Comparison of ENCODE assay signal across 25 cellular contexts in genomic region chr20:44698351-44698750, GRCh38. TPM values are rescaled to one million over a fixed set of nuclear protein-coding genes. Genes with fewer than 3 reads are reported as not detected.
"Had no signal": no experiment of that assay in that cellular context is flagged by ENCODE, and none has a peak within 500 bp of the region (broad histone marks: within the 10 kb centered on the region; RNA-seq: fewer than 3 reads in every experiment).

No MANE protein-coding gene starts in this region.

- H3K79me2 ChIP-seq: hepatocyte, parathyroid adenoma had no signal

- H3K9me3 ChIP-seq: breast epithelium, left ventricle myocardium inferior, neutrophil, uterus had no signal

- H2AFZ ChIP-seq: hepatocyte, parathyroid adenoma had no signal

- H3K9me3 Mint-ChIP-seq: activated B cell treated with CpG ODN at 0.5 μM for 24 hours; activated naive CD8-positive, alpha-beta T cell treated with anti-CD3 and anti-CD28 coated beads for 36 hours; activated T-cell treated with anti-CD3 and anti-CD28 coated beads, Interleukin-2, amount 50 U/mL, for 24 hours; activated T-helper 17 cell treated with anti-CD3 and anti-CD28 coated beads, Interleukin-2, amount 50 U/mL, for 72 hours; central memory CD8-positive, alpha-beta T cell; mesothelial cell of epicardium; natural killer cell treated with Interleukin-12 subunit alpha and Interleukin-12 subunit beta and Interleukin-15 and Interleukin-18, amount 100 ng/mL, for 72 hours had no signal

- H3K27ac Mint-ChIP-seq: activated B cell treated with CpG ODN at 0.5 μM for 24 hours; activated CD4-positive, alpha-beta T cell treated with anti-CD3 and anti-CD28 coated beads for 36 hours; activated naive CD8-positive, alpha-beta T cell treated with anti-CD3 and anti-CD28 coated beads for 36 hours; activated T-cell treated with anti-CD3 and anti-CD28 coated beads, Interleukin-2, amount 50 U/mL, for 24 hours; activated T-helper 17 cell treated with anti-CD3 and anti-CD28 coated beads, Interleukin-2, amount 50 U/mL, for 72 hours; mesothelial cell of epicardium; natural killer cell treated with Interleukin-12 subunit alpha and Interleukin-12 subunit beta and Interleukin-15 and Interleukin-18, amount 100 ng/mL, for 72 hours had no signal

- H3K4me1 Mint-ChIP-seq: activated T-helper 17 cell treated with anti-CD3 and anti-CD28 coated beads, Interleukin-2, amount 50 U/mL, for 72 hours; central memory CD8-positive, alpha-beta T cell had no signal

- H3K36me3 Mint-ChIP-seq: activated naive CD8-positive, alpha-beta T cell treated with anti-CD3 and anti-CD28 coated beads for 36 hours; mesothelial cell of epicardium; natural killer cell treated with Interleukin-12 subunit alpha and Interleukin-12 subunit beta and Interleukin-15 and Interleukin-18, amount 100 ng/mL, for 72 hours had no signal

- H3K4me1 ChIP-seq: foreskin keratinocyte had no signal

- DNase-seq: activated B cell treated with CpG ODN at 0.5 μM for 24 hours; activated CD4-positive, alpha-beta T cell treated with anti-CD3 and anti-CD28 coated beads for 36 hours; activated CD4-positive, alpha-beta T cell treated with anti-CD3 and anti-CD28 coated beads, Interleukin-2, amount 50 U/mL, for 4 hours; activated CD8-positive, alpha-beta memory T cell treated with anti-CD3 and anti-CD28 coated beads for 24 hours; activated CD8-positive, alpha-beta memory T cell treated with anti-CD3 and anti-CD28 coated beads, Interleukin-2, amount 50 U/mL, for 4 hours; activated naive CD8-positive, alpha-beta T cell treated with anti-CD3 and anti-CD28 coated beads for 36 hours; activated T-cell treated with anti-CD3 and anti-CD28 coated beads, Interleukin-2, amount 50 U/mL, for 24 hours; foreskin keratinocyte; kidney glomerular epithelial cell; left ventricle myocardium inferior; stimulated activated CD4-positive, alpha-beta T cell treated with anti-CD3 and anti-CD28 coated beads, Interleukin-4, amount 100 ng/mL, for 24 hours; stimulated activated naive CD8-positive, alpha-beta T cell treated with anti-CD3 and anti-CD28 coated beads, Interleukin-15, Interleukin-2, amounts not matched to agents 100 U/mL and 50 U/mL, for 24 hours; uterus had no signal

- H3K27ac ChIP-seq: foreskin keratinocyte, hepatocyte, left ventricle myocardium inferior, neutrophil, parathyroid adenoma, uterus had no signal

- H3K4me2 ChIP-seq: hepatocyte had no signal

- H3K36me3 ChIP-seq: breast epithelium, left ventricle myocardium inferior, neutrophil, uterus had no signal

- H3K27me3 Mint-ChIP-seq: activated CD4-positive, alpha-beta T cell treated with anti-CD3 and anti-CD28 coated beads for 36 hours; activated naive CD8-positive, alpha-beta T cell treated with anti-CD3 and anti-CD28 coated beads for 36 hours; activated T-cell treated with anti-CD3 and anti-CD28 coated beads, Interleukin-2, amount 50 U/mL, for 24 hours; central memory CD8-positive, alpha-beta T cell had no signal

- H3K27me3 ChIP-seq: breast epithelium, hepatocyte, uterus had no signal

- H3K4me3 Mint-ChIP-seq: activated B cell treated with CpG ODN at 0.5 μM for 24 hours; activated CD4-positive, alpha-beta T cell treated with anti-CD3 and anti-CD28 coated beads for 36 hours; activated naive CD8-positive, alpha-beta T cell treated with anti-CD3 and anti-CD28 coated beads for 36 hours; activated T-cell treated with anti-CD3 and anti-CD28 coated beads, Interleukin-2, amount 50 U/mL, for 24 hours; activated T-helper 17 cell treated with anti-CD3 and anti-CD28 coated beads, Interleukin-2, amount 50 U/mL, for 72 hours; central memory CD8-positive, alpha-beta T cell; mesothelial cell of epicardium; natural killer cell treated with Interleukin-12 subunit alpha and Interleukin-12 subunit beta and Interleukin-15 and Interleukin-18, amount 100 ng/mL, for 72 hours had no signal

- H3K4me3 ChIP-seq: breast epithelium, hepatocyte, left ventricle myocardium inferior, uterus had no signal

- H3K9ac ChIP-seq: parathyroid adenoma had no signal

RNA-seq across cellular contexts. Expression of gene CCN5, which starts 16.8 kb away (rescaled TPM):
- total RNA-seq: activated B cell treated with CpG ODN at 0.5 μM for 24 hours; activated CD4-positive, alpha-beta T cell treated with anti-CD3 and anti-CD28 coated beads for 36 hours; activated naive CD8-positive, alpha-beta T cell treated with anti-CD3 and anti-CD28 coated beads for 36 hours; activated T-helper 17 cell treated with anti-CD3 and anti-CD28 coated beads, Interleukin-2, amount 50 U/mL, for 72 hours; epithelial cell of proximal tubule; foreskin keratinocyte; lung microvascular endothelial cell; mesothelial cell of epicardium; natural killer cell treated with Interleukin-12 subunit alpha and Interleukin-12 subunit beta and Interleukin-15 and Interleukin-18, amount 100 ng/mL, for 72 hours; pulmonary artery endothelial cell; T-helper 1 cell treated with Interleukin-12 subunit alpha and Interleukin-12 subunit beta and Interleukin-4 antibody, amounts not matched to agents 30 ng/mL and 1 ng/mL, for 36 hours had no signal
- polyA plus RNA-seq: foreskin keratinocyte had no signal

RNA-seq across cellular contexts. Expression of gene KCNK15, which starts 47.3 kb away (rescaled TPM):
- total RNA-seq: epithelial cell of proximal tubule, foreskin keratinocyte, lung microvascular endothelial cell, pulmonary artery endothelial cell had no signal
